In genomic region chr2:170514140-170514539, GRCh38 we compare ENCODE assay signal across 16 cellular contexts.
"Had no signal": no experiment of that assay in that cellular context is flagged by ENCODE, and none has a peak within 500 bp of the region (broad histone marks: within the 10 kb centered on the region; RNA-seq: fewer than 3 reads in every experiment).

No MANE protein-coding gene starts in this region.

- H3K36me3 ChIP-seq: stomach, thoracic aorta, transverse colon had no signal

- DNase-seq: cerebellar nuclear complex; endodermal cell; erythroblast; foreskin keratinocyte; immature natural killer cell; left cardiac atrium; naive B cell; posterior cingulate gyrus; small intestine; stimulated activated CD4-positive, alpha-beta T cell treated with anti-CD3 and anti-CD28 coated beads, Interleukin-12 subunit alpha, Interleukin-12 subunit beta, amount 100 ng/mL, for 4 hours; stimulated activated naive CD4-positive, alpha-beta T cell; stomach; substantia nigra; transverse colon had no signal

- ATAC-seq: foreskin keratinocyte, left cardiac atrium, sciatic nerve had no signal

- H3K27me3 ChIP-seq: foreskin keratinocyte, stomach, transverse colon had no signal

- H3K4me3 ChIP-seq: stomach, thoracic aorta, transverse colon had no signal

- H3K4me1 ChIP-seq: foreskin keratinocyte, stomach, transverse colon had no signal

- H3K27ac ChIP-seq: foreskin keratinocyte, stomach, thoracic aorta, transverse colon had no signal

- H3K9me3 ChIP-seq: stomach, thoracic aorta, transverse colon had no signal
